28 cellular contexts compared by ENCODE assay signal in the genomic region with DNA sequence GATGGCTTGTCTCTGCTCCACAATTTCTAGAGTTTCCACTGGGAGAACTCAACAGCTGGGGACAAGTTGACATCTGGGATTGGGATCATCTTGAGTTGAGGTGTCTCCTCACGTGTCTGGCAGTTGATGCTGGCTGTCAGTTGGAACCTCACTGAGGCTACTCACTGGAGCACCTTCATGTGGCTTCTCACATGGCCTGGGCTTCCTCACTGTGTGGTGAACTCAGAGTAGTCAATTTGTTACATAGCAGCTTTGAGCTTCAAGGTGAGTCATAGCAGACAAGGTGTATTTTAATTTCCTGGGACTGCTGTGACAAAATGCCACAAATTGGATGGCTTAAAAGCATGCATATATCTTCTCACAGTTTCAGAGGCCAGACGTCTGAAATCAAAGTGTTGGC. TPM values are rescaled to one million over a fixed set of nuclear protein-coding genes. Genes with fewer than 3 reads are reported as not detected.
"Had no signal": no experiment of that assay in that cellular context is flagged by ENCODE, and none has a peak within 500 bp of the region (broad histone marks: within the 10 kb centered on the region; RNA-seq: fewer than 3 reads in every experiment).

No MANE protein-coding gene starts in this region.

- H3K4me1 Mint-ChIP-seq: naive B cell; stimulated activated memory B cell treated with anti-CD40 and anti-IgM and Interleukin-4, amounts not matched to agents 10 μg/mL and 1 μg/mL and 100 μg/mL, for 72 hours; stimulated activated naive CD8-positive, alpha-beta T cell treated with anti-CD3 and anti-CD28 coated beads, Interleukin-15, amount 100 ng/mL, for 72 hours had no signal

- H3K27ac Mint-ChIP-seq: activated T-helper 2 cell treated with anti-CD3 and anti-CD28 coated beads, Interferon-gamma antibody, Interleukin-2, Interleukin-4, amounts not matched to agents 10 μg/mL and 5 μg/mL and 100 μg/mL, durations not matched to agents 14 hours and 24 hours and 36 hours; mesothelial cell of epicardium; nephron progenitor cell; stimulated activated memory B cell treated with anti-CD40 and anti-IgM and Interleukin-4, amounts not matched to agents 10 μg/mL and 1 μg/mL and 100 μg/mL, for 72 hours; stimulated activated naive CD8-positive, alpha-beta T cell treated with anti-CD3 and anti-CD28 coated beads, Interleukin-15, amount 100 ng/mL, for 72 hours; T-helper 2 cell treated with Interferon-gamma antibody and Interleukin-4, amounts not matched to agents 5 μg/mL and 100 μg/mL, for 36 hours; type B pancreatic cell had no signal

- H3K36me3 Mint-ChIP-seq: mesothelial cell of epicardium; naive B cell; stimulated activated memory B cell treated with anti-CD40 and anti-IgM and Interleukin-4, amounts not matched to agents 10 μg/mL and 1 μg/mL and 100 μg/mL, for 72 hours; type B pancreatic cell had no signal

- H3K4me3 Mint-ChIP-seq: mesothelial cell of epicardium; naive B cell; nephron progenitor cell; stimulated activated memory B cell treated with anti-CD40 and anti-IgM and Interleukin-4, amounts not matched to agents 10 μg/mL and 1 μg/mL and 100 μg/mL, for 72 hours; stimulated activated naive CD8-positive, alpha-beta T cell treated with anti-CD3 and anti-CD28 coated beads, Interleukin-15, amount 100 ng/mL, for 72 hours; T-helper 2 cell treated with Interferon-gamma antibody and Interleukin-4, amounts not matched to agents 5 μg/mL and 100 μg/mL, for 36 hours; type B pancreatic cell had no signal

- H3K9me3 Mint-ChIP-seq: activated T-helper 2 cell treated with anti-CD3 and anti-CD28 coated beads, Interferon-gamma antibody, Interleukin-2, Interleukin-4, amounts not matched to agents 10 μg/mL and 5 μg/mL and 100 μg/mL, durations not matched to agents 14 hours and 24 hours and 36 hours; naive B cell; stimulated activated memory B cell treated with anti-CD40 and anti-IgM and Interleukin-4, amounts not matched to agents 10 μg/mL and 1 μg/mL and 100 μg/mL, for 72 hours; stimulated activated naive CD8-positive, alpha-beta T cell treated with anti-CD3 and anti-CD28 coated beads, Interleukin-15, amount 100 ng/mL, for 72 hours; T-helper 2 cell treated with Interferon-gamma antibody and Interleukin-4, amounts not matched to agents 5 μg/mL and 100 μg/mL, for 36 hours had no signal

- DNase-seq: activated CD4-positive, alpha-beta T cell treated with anti-CD3 and anti-CD28 coated beads for 4 hours; activated CD4-positive, alpha-beta T cell treated with anti-CD3 and anti-CD28 coated beads, Interleukin-2, amount 50 U/mL, for 48 hours; activated T-cell treated with anti-CD3 and anti-CD28 coated beads, Interleukin-2, amount 50 U/mL, for 48 hours; amygdala; dermis blood vessel endothelial cell; effector CD4-positive, alpha-beta T cell; esophagus squamous epithelium; glutamatergic neuron; left cardiac atrium; left ventricle myocardium superior; naive B cell; nephron progenitor cell; ovary; sigmoid colon; small intestine; stimulated activated CD4-positive, alpha-beta T cell treated with anti-CD3 and anti-CD28 coated beads, Interleukin-1b, Interleukin-23, amount 100 ng/mL, for 48 hours; stimulated activated CD4-positive, alpha-beta T cell treated with anti-CD3 and anti-CD28 coated beads, Interleukin-4, amount 100 ng/mL, for 4 hours; stimulated activated CD8-positive, alpha-beta memory T cell treated with anti-CD3 and anti-CD28 coated beads, Interleukin-4, amount 100 ng/mL, for 48 hours; stimulated activated naive CD8-positive, alpha-beta T cell treated with anti-CD3 and anti-CD28 coated beads, Interleukin-15, amount 100 ng/mL, for 72 hours; substantia nigra; T-helper 1 cell; uterus had no signal

- H3K27me3 Mint-ChIP-seq: stimulated activated memory B cell treated with anti-CD40 and anti-IgM and Interleukin-4, amounts not matched to agents 10 μg/mL and 1 μg/mL and 100 μg/mL, for 72 hours; stimulated activated naive CD8-positive, alpha-beta T cell treated with anti-CD3 and anti-CD28 coated beads, Interleukin-15, amount 100 ng/mL, for 72 hours; type B pancreatic cell had no signal

- ATAC-seq: left cardiac atrium; left ventricle myocardium superior; stimulated activated memory B cell treated with anti-CD40 and anti-IgM and Interleukin-4, amounts not matched to agents 10 μg/mL and 1 μg/mL and 100 μg/mL, for 72 hours; stimulated activated naive CD8-positive, alpha-beta T cell treated with anti-CD3 and anti-CD28 coated beads, Interleukin-15, amount 100 ng/mL, for 72 hours had no signal

RNA-seq across cellular contexts. Expression of a gene that starts 44.0 kb away (rescaled TPM):
- total RNA-seq: activated T-helper 2 cell treated with anti-CD3 and anti-CD28 coated beads, Interferon-gamma antibody, Interleukin-2, Interleukin-4, amounts not matched to agents 10 μg/mL and 5 μg/mL and 100 μg/mL, durations not matched to agents 14 hours and 24 hours and 36 hours; lung microvascular endothelial cell had no signal
